Comparison of ENCODE assay signal across 15 cellular contexts in genomic region chr17:17758443-17758842, GRCh38.
DNase-seq lines count a peak whose midpoint lies in the region; ATAC-seq and TF ChIP-seq lines count a peak whose summit lies in the region.
"Had no signal": no experiment of that assay in that cellular context is flagged by ENCODE, and none has a peak within 500 bp of the region (broad histone marks: within the 10 kb centered on the region; RNA-seq: fewer than 3 reads in every experiment).

No MANE protein-coding gene starts in this region.

- peaks cover 45% of the 10 kb centered on the region for H3K4me1 Mint-ChIP-seq in activated naive CD8-positive, alpha-beta T cell treated with anti-CD3 and anti-CD28 coated beads for 36 hours
- H3K4me1 Mint-ChIP-seq in activated CD4-positive, alpha-beta memory T cell treated with anti-CD3 and anti-CD28 coated beads, Interleukin-2, amount 10 ng/mL, durations not matched to agents 7 days and 5 days, result peaks cover 18% of the 10 kb centered on the region

- H3K4me3 ChIP-seq in left ventricle myocardium inferior, result no peak overlapping the region
- H3K4me3 ChIP-seq in right cardiac atrium (ENCODE audit: low read length), result no peak overlapping the region
- H3K4me3 ChIP-seq: PC-9, stomach had no signal

- DNase-seq in left ventricle myocardium inferior, result no peak
- DNase-seq in right cardiac atrium, result no peak
- DNase-seq in NCI-H2171 treated with DMSO at 0.1 percent for 48 hours (lab: John Stamatoyannopoulos, UW), result peak; percentile 99
- no peak for DNase-seq in activated naive CD8-positive, alpha-beta T cell treated with anti-CD3 and anti-CD28 coated beads for 36 hours
- no peak for DNase-seq in activated CD4-positive, alpha-beta memory T cell treated with anti-CD3 and anti-CD28 coated beads, Interleukin-2, amount 10 ng/mL, durations not matched to agents 7 days and 5 days
- DNase-seq: activated naive CD4-positive, alpha-beta T cell treated with anti-CD3 and anti-CD28 coated beads, Interleukin-2, amount 10 ng/mL, durations not matched to agents 7 days and 5 days; KG1; mesendoderm; stimulated activated CD4-positive, alpha-beta T cell treated with anti-CD3 and anti-CD28 coated beads, Interleukin-2, amount 100 ng/mL, for 48 hours; stomach had no signal

- intact Hi-C loops in left ventricle myocardium inferior (cut with micrococcal nuclease) (no loop called here), right cardiac atrium (cut with DNase I) (no loop called here)

- TF ChIP-seq CTCF in left ventricle myocardium inferior (IDR thresholded peaks at IDR 0.05; ENCODE audit: borderline replicate concordance), result no peak

- H3K4me3 Mint-ChIP-seq in activated naive CD8-positive, alpha-beta T cell treated with anti-CD3 and anti-CD28 coated beads for 36 hours, result no peak overlapping the region
- H3K4me3 Mint-ChIP-seq in activated CD4-positive, alpha-beta memory T cell treated with anti-CD3 and anti-CD28 coated beads, Interleukin-2, amount 10 ng/mL, durations not matched to agents 7 days and 5 days, result no peak overlapping the region
- H3K4me3 Mint-ChIP-seq: activated naive CD4-positive, alpha-beta T cell treated with anti-CD3 and anti-CD28 coated beads, Interleukin-2, amount 10 ng/mL, durations not matched to agents 7 days and 5 days; T-helper 1 cell treated with Interleukin-12 subunit alpha and Interleukin-12 subunit beta and Interleukin-4 antibody, amounts not matched to agents 30 μg/mL and 1 μg/mL, for 36 hours had no signal

- H3K27me3 ChIP-seq in left ventricle myocardium inferior (ENCODE audit: low read depth) (no peaks in the 10 kb centered on the region), right cardiac atrium (ENCODE audit: control insufficient read depth, insufficient read depth) (no peaks in the 10 kb centered on the region)
- H3K27me3 ChIP-seq: stomach had no signal

- H3K27ac ChIP-seq in left ventricle myocardium inferior (replicated peaks) (peak overlapping the region; percentile 94), right cardiac atrium (ENCODE audit: low read length) (no peak overlapping the region), temporal lobe (ENCODE audit: low read depth, low read length) (peak overlapping the region; percentile 54)
- H3K27ac ChIP-seq: PC-9, stomach had no signal

- ATAC-seq in right cardiac atrium (no peak), HG03139 (IDR thresholded peaks at IDR 0.05; ENCODE audit: unreplicated experiment) (no peak), HG02970 (IDR thresholded peaks at IDR 0.05; ENCODE audit: low FRiP score, unreplicated experiment) (no peak)

- POLR2A ChIA-PET in activated CD4-positive, alpha-beta memory T cell treated with anti-CD3 and anti-CD28 coated beads, Interleukin-2, amount 10 ng/mL, durations not matched to agents 7 days and 5 days (lab: Charles Lee), result interaction anchor here (1.1 kb wide), 1 partner anchor 30 kb away, joined by 4 read pairs; no protein-coding TSS in a partner anchor

- no peaks in the 10 kb centered on the region for H3K9me3 Mint-ChIP-seq in activated naive CD8-positive, alpha-beta T cell treated with anti-CD3 and anti-CD28 coated beads for 36 hours
- no peaks in the 10 kb centered on the region for H3K9me3 Mint-ChIP-seq in activated CD4-positive, alpha-beta memory T cell treated with anti-CD3 and anti-CD28 coated beads, Interleukin-2, amount 10 ng/mL, durations not matched to agents 7 days and 5 days
- H3K9me3 Mint-ChIP-seq: activated naive CD4-positive, alpha-beta T cell treated with anti-CD3 and anti-CD28 coated beads, Interleukin-2, amount 10 ng/mL, durations not matched to agents 7 days and 5 days; T-helper 1 cell treated with Interleukin-12 subunit alpha and Interleukin-12 subunit beta and Interleukin-4 antibody, amounts not matched to agents 30 μg/mL and 1 μg/mL, for 36 hours had no signal

- no peaks in the 10 kb centered on the region for H3K9me3 ChIP-seq in left ventricle myocardium inferior (replicated peaks)
- no peaks in the 10 kb centered on the region for H3K9me3 ChIP-seq in right cardiac atrium (ENCODE audit: control insufficient read depth, low read length)
- H3K9me3 ChIP-seq: stomach had no signal

- no peaks in the 10 kb centered on the region for H3K36me3 Mint-ChIP-seq in activated naive CD8-positive, alpha-beta T cell treated with anti-CD3 and anti-CD28 coated beads for 36 hours
- no peaks in the 10 kb centered on the region for H3K36me3 Mint-ChIP-seq in activated CD4-positive, alpha-beta memory T cell treated with anti-CD3 and anti-CD28 coated beads, Interleukin-2, amount 10 ng/mL, durations not matched to agents 7 days and 5 days (ENCODE audit: low read depth)

- CTCF ChIA-PET in activated CD4-positive, alpha-beta memory T cell treated with anti-CD3 and anti-CD28 coated beads, Interleukin-2, amount 10 ng/mL, durations not matched to agents 7 days and 5 days (lab: Charles Lee), result interaction anchor here (1.6 kb wide), 1 partner anchor 16 kb away, joined by 3 read pairs; no protein-coding TSS in a partner anchor

- no peaks in the 10 kb centered on the region for H3K27me3 Mint-ChIP-seq in activated naive CD8-positive, alpha-beta T cell treated with anti-CD3 and anti-CD28 coated beads for 36 hours
- H3K27me3 Mint-ChIP-seq in activated CD4-positive, alpha-beta memory T cell treated with anti-CD3 and anti-CD28 coated beads, Interleukin-2, amount 10 ng/mL, durations not matched to agents 7 days and 5 days, result no peaks in the 10 kb centered on the region
- H3K27me3 Mint-ChIP-seq: activated naive CD4-positive, alpha-beta T cell treated with anti-CD3 and anti-CD28 coated beads, Interleukin-2, amount 10 ng/mL, durations not matched to agents 7 days and 5 days had no signal

- WGBS in right cardiac atrium, result 83% methylated on average over 13 of the region's 13 CpGs

- peaks cover 98% of the 10 kb centered on the region for H3K4me1 ChIP-seq in left ventricle myocardium inferior
- peaks cover 7% of the 10 kb centered on the region for H3K4me1 ChIP-seq in right cardiac atrium (ENCODE audit: control insufficient read depth, insufficient read depth, low read length)

- peak overlapping the region; percentile 86 for H3K27ac Mint-ChIP-seq in activated naive CD8-positive, alpha-beta T cell treated with anti-CD3 and anti-CD28 coated beads for 36 hours
- no peak overlapping the region for H3K27ac Mint-ChIP-seq in activated CD4-positive, alpha-beta memory T cell treated with anti-CD3 and anti-CD28 coated beads, Interleukin-2, amount 10 ng/mL, durations not matched to agents 7 days and 5 days
- H3K27ac Mint-ChIP-seq: T-helper 1 cell treated with Interleukin-12 subunit alpha and Interleukin-12 subunit beta and Interleukin-4 antibody, amounts not matched to agents 30 μg/mL and 1 μg/mL, for 36 hours had no signal

- no peaks in the 10 kb centered on the region for H3K36me3 ChIP-seq in left ventricle myocardium inferior
